24 cellular contexts compared by ENCODE assay signal in genomic region chr22:42162728-42163489, GRCh38. TPM values are rescaled to one million over a fixed set of nuclear protein-coding genes. Genes with fewer than 3 reads are reported as not detected.
DNase-seq lines count a peak whose midpoint lies in the region; ATAC-seq, FAIRE-seq and TF ChIP-seq lines count a peak whose summit lies in the region.
"Had no signal": no experiment of that assay in that cellular context is flagged by ENCODE, and none has a peak within 500 bp of the region (broad histone marks: within the 10 kb centered on the region; RNA-seq: fewer than 3 reads in every experiment).

No MANE protein-coding gene starts in this region.

- peak; percentile 55 for DNase-seq in RWPE1 (ENCODE audit: low spot score)
- DNase-seq in bronchial epithelial cell (ENCODE audit: low read depth): peak; percentile 97
- DNase-seq in esophagus squamous epithelium (lab: John Stamatoyannopoulos, UW): no peak
- DNase-seq in stimulated activated effector memory CD8-positive, alpha-beta T cell treated with anti-CD3 and anti-CD28 coated beads, Interleukin-12 subunit alpha, Interleukin-12 subunit beta, amount 100 ng/mL, for 72 hours (ENCODE audit: low spot score in 2 of 2): no peak
- no peak for DNase-seq in CD1c-positive myeloid dendritic cell (ENCODE audit: extremely low spot score)
- DNase-seq in stomach: no peak
- DNase-seq: Caco-2; CD4-positive, alpha-beta T cell; DMS 273 treated with DMSO at 0.1 percent for 48 hours; DND-41; H9; HFFc6; Karpas-422; NCI-H1694; NCI-H2081; NCI-H2171; NCI-H446; NCI-H526 treated with DMSO at 0.1 percent for 48 hours; OCI-M1; Right ventricle myocardium superior had no signal

- H3K36me3 ChIP-seq in bronchial epithelial cell (ENCODE audit: control insufficient read depth, insufficient read depth, low read length) (peaks cover 4% of the 10 kb centered on the region), esophagus squamous epithelium (peaks cover under 1 to 55% (median 9%) of the 10 kb centered on the region in 3 donors), stomach (peaks cover 23 to 74% (median 67%) of the 10 kb centered on the region in 4 donors)

- peaks cover 65% of the 10 kb centered on the region for H3K36me3 Mint-ChIP-seq in stimulated activated effector memory CD8-positive, alpha-beta T cell treated with anti-CD3 and anti-CD28 coated beads, Interleukin-12 subunit alpha, Interleukin-12 subunit beta, amount 100 ng/mL, for 72 hours

- TF ChIP-seq EP300 in stomach (IDR thresholded peaks at IDR 0.05): no peak

- 49% methylated on average over 6 of the region's 12 CpGs; no CpG with 5 or more reads in 1 of the 2 donors for WGBS in esophagus squamous epithelium, 2 donors
- WGBS in stomach, 5 donors: 85 to 97% (median 94%) methylated on average over 11 to 12 of the region's 12 CpGs

- peak overlapping the region; percentile 95 for H3K27ac ChIP-seq in RWPE1
- peak overlapping the region; percentile 85 to 89 (median 87) for H3K27ac ChIP-seq in esophagus squamous epithelium
- no peak overlapping the region for H3K27ac ChIP-seq in stomach

- TF ChIP-seq CTCF in RWPE1 (conservative IDR thresholded peaks at IDR 0.05; ENCODE audit: low read depth) (no peak), bronchial epithelial cell (IDR thresholded peaks at IDR 0.05; ENCODE audit: insufficient read depth, low read length, severe bottlenecking) (no peak), esophagus squamous epithelium (IDR thresholded peaks at IDR 0.05) (no peak), stomach (IDR thresholded peaks at IDR 0.05) (no peak)

- no peak overlapping the region for H3K4me3 ChIP-seq in bronchial epithelial cell (ENCODE audit: low read depth, low read length)
- H3K4me3 ChIP-seq in esophagus squamous epithelium: no peak overlapping the region
- H3K4me3 ChIP-seq in stomach: no peak overlapping the region
- H3K4me3 ChIP-seq: GM12878 had no signal

- peak; percentile 100 for FAIRE-seq in bronchial epithelial cell (lab: Jason Lieb, UNC)
- FAIRE-seq: GM12878, RCC 7860 had no signal

- peaks cover 9 to 56% (median 20%) of the 10 kb centered on the region in 3 donors for H3K4me1 ChIP-seq in esophagus squamous epithelium
- H3K4me1 ChIP-seq in stomach: no peaks in the 10 kb centered on the region
- H3K4me1 ChIP-seq: Caco-2 had no signal

- no peak for ATAC-seq in stimulated activated effector memory CD8-positive, alpha-beta T cell treated with anti-CD3 and anti-CD28 coated beads, Interleukin-12 subunit alpha, Interleukin-12 subunit beta, amount 100 ng/mL, for 72 hours
- ATAC-seq in HG03460 (IDR thresholded peaks at IDR 0.05; ENCODE audit: unreplicated experiment): no peak
- ATAC-seq: GM12878 had no signal

- TF ChIP-seq POLR2A in esophagus squamous epithelium (IDR thresholded peaks at IDR 0.05) (no peak), stomach (IDR thresholded peaks at IDR 0.05) (no peak)

- CTCF ChIA-PET in RWPE1 (lab: Yijun Ruan, JAX): no interaction called here

- intact Hi-C loops in esophagus squamous epithelium (cut with DNase I): no loop called here
- intact Hi-C loops in stomach (cut with DNase I; ENCODE audit: low total_unique reads): no loop called here

- H3K27me3 ChIP-seq in bronchial epithelial cell (ENCODE audit: control insufficient read depth, insufficient read depth, low read length) (no peaks in the 10 kb centered on the region), esophagus squamous epithelium (no peaks in the 10 kb centered on the region), stomach (no peaks in the 10 kb centered on the region)

- POLR2A ChIA-PET in RWPE1 (lab: Yijun Ruan, JAX; ENCODE audit: low non-redundant PET): no interaction called here

- H3K4me1 Mint-ChIP-seq in stimulated activated effector memory CD8-positive, alpha-beta T cell treated with anti-CD3 and anti-CD28 coated beads, Interleukin-12 subunit alpha, Interleukin-12 subunit beta, amount 100 ng/mL, for 72 hours: peaks cover 7% of the 10 kb centered on the region
- H3K4me1 Mint-ChIP-seq: H9 had no signal

- no peaks in the 10 kb centered on the region for H3K9me3 Mint-ChIP-seq in stimulated activated effector memory CD8-positive, alpha-beta T cell treated with anti-CD3 and anti-CD28 coated beads, Interleukin-12 subunit alpha, Interleukin-12 subunit beta, amount 100 ng/mL, for 72 hours
- H3K9me3 Mint-ChIP-seq: CD4-positive, alpha-beta T cell; H9; HFFc6 had no signal

- H3K27ac Mint-ChIP-seq in stimulated activated effector memory CD8-positive, alpha-beta T cell treated with anti-CD3 and anti-CD28 coated beads, Interleukin-12 subunit alpha, Interleukin-12 subunit beta, amount 100 ng/mL, for 72 hours: peak overlapping the region; percentile 29
- H3K27ac Mint-ChIP-seq: CD4-positive, alpha-beta T cell; HFFc6 had no signal

- H3K9me3 ChIP-seq in esophagus squamous epithelium: no peaks in the 10 kb centered on the region
- H3K9me3 ChIP-seq in stomach: no peaks in the 10 kb centered on the region
- H3K9me3 ChIP-seq: Caco-2 had no signal

- no peak overlapping the region for H3K4me3 Mint-ChIP-seq in stimulated activated effector memory CD8-positive, alpha-beta T cell treated with anti-CD3 and anti-CD28 coated beads, Interleukin-12 subunit alpha, Interleukin-12 subunit beta, amount 100 ng/mL, for 72 hours
- H3K4me3 Mint-ChIP-seq: CD4-positive, alpha-beta T cell; H9; HFFc6 had no signal

RNA-seq across cellular contexts. Expression of gene CYP2D6, which starts 32.3 kb away (rescaled TPM):
- total RNA-seq in bronchial epithelial cell: 0.53 and 0.64 TPM in 2 replicates
- 1 to 10 TPM in 2 of 4 donors, under 1 TPM in 2; 0.35 to 1.5 (median 1.2) TPM for total RNA-seq in esophagus squamous epithelium
- 10 to 100 TPM in 3 of 5 donors, under 1 TPM in 2; 0.72 to 22.8 (median 11.9) TPM for total RNA-seq in stomach
- polyA plus RNA-seq in stomach: 1 to 10 TPM in 2 of 3 donors, under 1 TPM in 1; 1.00 to 5.2 (median 1.5) TPM
- total RNA-seq: M059J, Right ventricle myocardium superior had no signal

Comparison
In these comparisons a context has a peak if more than half of its experiments do, and no peak if none do; other contexts are left out.
1. DNase-seq: peak in RWPE1 (single experiment) and bronchial epithelial cell (single experiment); none in esophagus squamous epithelium (single experiment), stimulated activated effector memory CD8-positive, alpha-beta T cell treated with anti-CD3 and anti-CD28 coated beads, Interleukin-12 subunit alpha, Interleukin-12 subunit beta, amount 100 ng/mL, for 72 hours (0 of 2), CD1c-positive myeloid dendritic cell (single experiment) and stomach (single experiment).
2. H3K27ac ChIP-seq: peak in RWPE1 (single experiment) and esophagus squamous epithelium (4 of 4); none in stomach (0 of 5).